Comparison of ENCODE assay signal across 12 cellular contexts in the genomic region with DNA sequence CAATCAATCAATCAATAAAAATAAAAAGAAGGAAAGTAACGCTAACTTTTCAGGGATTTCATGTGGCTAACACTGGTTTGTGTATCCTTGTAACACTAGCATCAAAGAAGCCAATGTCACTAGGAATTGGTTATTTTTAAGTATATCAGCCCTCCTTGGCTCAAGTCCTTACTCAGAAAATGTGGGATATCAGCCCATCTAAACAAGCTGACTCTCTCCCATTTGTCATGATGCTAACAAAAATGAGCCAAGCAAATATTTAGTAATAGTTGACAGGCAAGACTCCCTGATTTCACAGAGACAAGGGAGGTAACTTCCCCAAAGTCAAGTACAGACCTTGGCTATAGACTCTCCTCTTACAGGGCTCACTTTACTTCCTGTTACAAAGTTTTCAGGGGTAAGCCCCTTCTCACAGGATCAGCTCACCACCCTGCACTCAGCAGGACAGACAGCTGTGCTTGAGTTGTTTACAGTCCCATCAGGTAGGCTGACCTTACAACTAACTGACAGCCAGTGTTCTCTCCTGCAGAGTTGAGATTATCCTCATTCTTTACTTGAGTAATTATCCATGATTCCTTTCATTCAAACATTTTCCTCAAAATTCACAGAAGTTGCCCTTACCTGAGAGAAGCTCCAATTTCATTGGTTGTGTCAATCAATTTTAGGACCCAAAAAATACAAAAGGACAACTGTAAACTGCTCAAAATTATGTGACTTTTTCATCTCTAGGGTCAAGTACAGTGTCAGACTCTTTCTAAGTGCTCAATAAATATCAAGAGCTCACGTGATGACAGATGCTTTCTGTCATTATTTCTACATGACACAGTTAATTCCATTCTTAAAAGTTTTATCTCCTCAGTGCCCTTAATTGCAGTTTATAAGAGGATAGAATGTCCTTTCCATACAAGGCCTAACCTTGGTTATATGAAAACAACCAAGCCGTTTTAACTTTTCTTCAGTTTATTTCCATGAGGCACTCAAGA. TPM values are rescaled to one million over a fixed set of nuclear protein-coding genes. Genes with fewer than 3 reads are reported as not detected.
DNase-seq lines count a peak whose midpoint lies in the region; ATAC-seq and TF ChIP-seq lines count a peak whose summit lies in the region.
"Had no signal": no experiment of that assay in that cellular context is flagged by ENCODE, and none has a peak within 500 bp of the region (broad histone marks: within the 10 kb centered on the region; RNA-seq: fewer than 3 reads in every experiment).

No MANE protein-coding gene starts in this region.

- no peak overlapping the region for H3K4me2 ChIP-seq in mammary epithelial cell (ENCODE audit: insufficient read depth, low read depth, low read length)

- no peak overlapping the region for H3K4me3 ChIP-seq in heart right ventricle
- no peak overlapping the region for H3K4me3 ChIP-seq in mammary epithelial cell (replicated peaks in 1 of 3; ENCODE audit: insufficient read depth in 1 of 3, low read depth in 2 of 3, low read length in 3 of 3)
- H3K4me3 ChIP-seq in aorta (ENCODE audit: low read length in 2 of 2): no peak overlapping the region
- H3K4me3 ChIP-seq: SK-N-MC had no signal

- POLR2A ChIA-PET in activated CD4-positive, alpha-beta memory T cell treated with anti-CD3 and anti-CD28 coated beads, Interleukin-2, amount 10 ng/mL, durations not matched to agents 7 days and 5 days (lab: Charles Lee): no interaction called here

- intact Hi-C loops in heart right ventricle (cut with DNase I): no loop called here
- intact Hi-C loops in cardiac septum (cut with DNase I): no loop called here
- intact Hi-C loops in mammary epithelial cell (cut with micrococcal nuclease): no loop called here
- intact Hi-C loops in aorta (cut with DNase I): no loop called here

- BruUV-seq in mammary epithelial cell (replicated peaks; lab: Mats Ljungman, UMichigan): no TSS peak

- ATAC-seq in heart right ventricle: peak in 5 of 8 donors; percentile 17 to 47 (median 37)
- peak; percentile 22 for ATAC-seq in aorta (ENCODE audit: low FRiP score)
- ATAC-seq in GM21447 (IDR thresholded peaks at IDR 0.05; ENCODE audit: unreplicated experiment): no peak

- no peak for DNase-seq in heart right ventricle
- no peak for DNase-seq in cardiac septum (ENCODE audit: low spot score)
- peak; percentile 42 to 56 for DNase-seq in Kasumi-1 (lab: John Stamatoyannopoulos, UW)
- no peak for DNase-seq in mammary epithelial cell
- DNase-seq in aorta: no peak
- DNase-seq in activated naive CD4-positive, alpha-beta T cell treated with Interleukin-2 at 50 U/mL for 16 hours: no peak
- no peak for DNase-seq in activated CD4-positive, alpha-beta memory T cell treated with anti-CD3 and anti-CD28 coated beads, Interleukin-2, amount 10 ng/mL, durations not matched to agents 7 days and 5 days
- DNase-seq: effector CD4-positive, alpha-beta T cell; NCI-H345 had no signal

- H3K27me3 ChIP-seq in heart right ventricle (no peaks in the 10 kb centered on the region), mammary epithelial cell (ENCODE audit: insufficient read depth, low read length) (no peaks in the 10 kb centered on the region), aorta (ENCODE audit: control insufficient read depth in 1 of 2, insufficient read depth in 2 of 2, low read length in 1 of 2) (no peaks in the 10 kb centered on the region)

- H3K4me1 ChIP-seq in heart right ventricle (peaks cover 0 to 8% (median 0%) of the 10 kb centered on the region in 9 donors), mammary epithelial cell (ENCODE audit: insufficient read depth, low read length) (peaks cover 7% of the 10 kb centered on the region), aorta (ENCODE audit: control insufficient read depth in 1 of 2, insufficient read depth in 2 of 2, low read length in 2 of 2) (no peaks in the 10 kb centered on the region)

- no peaks in the 10 kb centered on the region for H3K36me3 Mint-ChIP-seq in activated CD4-positive, alpha-beta memory T cell treated with anti-CD3 and anti-CD28 coated beads, Interleukin-2, amount 10 ng/mL, durations not matched to agents 7 days and 5 days (ENCODE audit: low read depth)

- no peaks in the 10 kb centered on the region for H3K4me1 Mint-ChIP-seq in activated CD4-positive, alpha-beta memory T cell treated with anti-CD3 and anti-CD28 coated beads, Interleukin-2, amount 10 ng/mL, durations not matched to agents 7 days and 5 days

- H3K27ac ChIP-seq in heart right ventricle (peak overlapping the region in 1 of 10 donors; percentile 41), mammary epithelial cell (ENCODE audit: insufficient read depth, low read depth, low read length) (no peak overlapping the region), aorta (ENCODE audit: low read depth in 1 of 2, low read length in 2 of 2) (no peak overlapping the region)
- H3K27ac ChIP-seq: SK-N-MC had no signal

- peak overlapping the region; percentile 31 for H2AFZ ChIP-seq in mammary epithelial cell (ENCODE audit: low read depth, low read length)

- H3K27ac Mint-ChIP-seq in activated CD4-positive, alpha-beta memory T cell treated with anti-CD3 and anti-CD28 coated beads, Interleukin-2, amount 10 ng/mL, durations not matched to agents 7 days and 5 days: no peak overlapping the region

- no peak overlapping the region for H3K9ac ChIP-seq in mammary epithelial cell (ENCODE audit: insufficient read depth, low read length)

- in situ Hi-C loops in mammary epithelial cell (cut with MboI; ENCODE audit: low sequenced_read_pairs in 2 of 2): no loop called here

- no peaks in the 10 kb centered on the region for H3K79me2 ChIP-seq in mammary epithelial cell (ENCODE audit: insufficient read depth, low read length)

- WGBS in heart right ventricle, 2 donors: 39 to 44% methylated on average over 3 of the region's 3 CpGs
- WGBS in mammary epithelial cell (ENCODE audit: low coverage, missing lambda C conversion rate): 68% methylated on average over 3 of the region's 3 CpGs
- WGBS in aorta, 2 donors: 62 to 65% methylated on average over 3 of the region's 3 CpGs

- no peaks in the 10 kb centered on the region for H3K27me3 Mint-ChIP-seq in activated CD4-positive, alpha-beta memory T cell treated with anti-CD3 and anti-CD28 coated beads, Interleukin-2, amount 10 ng/mL, durations not matched to agents 7 days and 5 days

- H3K36me3 ChIP-seq in heart right ventricle (no peaks in the 10 kb centered on the region), mammary epithelial cell (ENCODE audit: insufficient read depth, low read length) (no peaks in the 10 kb centered on the region), aorta (ENCODE audit: control insufficient read depth in 1 of 2, insufficient read depth in 2 of 2, low read length in 1 of 2) (no peaks in the 10 kb centered on the region)

- dilution Hi-C loops in mammary epithelial cell (cut with HindIII; ENCODE audit: low sequenced_read_pairs): no loop called here

- no peak overlapping the region for H3K4me3 Mint-ChIP-seq in activated CD4-positive, alpha-beta memory T cell treated with anti-CD3 and anti-CD28 coated beads, Interleukin-2, amount 10 ng/mL, durations not matched to agents 7 days and 5 days

- peaks cover 2% of the 10 kb centered on the region for H3K9me3 Mint-ChIP-seq in activated CD4-positive, alpha-beta memory T cell treated with anti-CD3 and anti-CD28 coated beads, Interleukin-2, amount 10 ng/mL, durations not matched to agents 7 days and 5 days

- CTCF ChIA-PET in mammary epithelial cell (lab: Charles Lee; ENCODE audit: low non-redundant PET): no interaction called here
- CTCF ChIA-PET in activated CD4-positive, alpha-beta memory T cell treated with anti-CD3 and anti-CD28 coated beads, Interleukin-2, amount 10 ng/mL, durations not matched to agents 7 days and 5 days (lab: Charles Lee): no interaction called here

- H3K9me3 ChIP-seq in heart right ventricle: no peaks in the 10 kb centered on the region
- no peaks in the 10 kb centered on the region for H3K9me3 ChIP-seq in mammary epithelial cell (replicated peaks; ENCODE audit: insufficient read depth, low read length)
- no peaks in the 10 kb centered on the region for H3K9me3 ChIP-seq in aorta (ENCODE audit: control insufficient read depth, low read length)

- no peaks in the 10 kb centered on the region for H4K20me1 ChIP-seq in mammary epithelial cell (ENCODE audit: insufficient read depth, low read length)

- no peak for TF ChIP-seq CTCF in heart right ventricle (IDR thresholded peaks at IDR 0.05)
- no peak for TF ChIP-seq CTCF in mammary epithelial cell (conservative IDR thresholded peaks at IDR 0.05 in 1 of 2, IDR thresholded peaks at IDR 0.05 in 1 of 2; ENCODE audit: extremely low read depth in 1 of 2, insufficient read depth in 1 of 2, low read depth in 1 of 2, low read length in 2 of 2)

RNA-seq across cellular contexts. Expression of a gene that starts 38.1 kb away (rescaled TPM):
- total RNA-seq in heart right ventricle (1 to 10 TPM in 9 of 10 donors, under 1 TPM in 1; 0.60 to 3.8 (median 1.8) TPM), cardiac septum (1.4 TPM), mammary epithelial cell (not detected), aorta (1 to 10 TPM in 1 of 2 donors, under 1 TPM in 1; 0.45 to 1.5 TPM)
- polyA plus RNA-seq in heart right ventricle (1 to 10 TPM; 1.2 to 2.9 TPM), mammary epithelial cell (not detected), aorta (under 1 TPM in 1 of 2 donors, not detected in 1; 0.38 TPM)
- polyA minus RNA-seq in mammary epithelial cell: not detected
- not detected for total RNA-seq in activated CD4-positive, alpha-beta memory T cell treated with anti-CD3 and anti-CD28 coated beads, Interleukin-2, amount 10 ng/mL, durations not matched to agents 7 days and 5 days
- total RNA-seq: myocyte had no signal

Comparison
In these comparisons a context has a peak if more than half of its experiments do, and no peak if none do; other contexts are left out.
1. DNase-seq: peak in Kasumi-1 (2 of 2); none in heart right ventricle (0 of 2), cardiac septum (single experiment), mammary epithelial cell (single experiment), aorta (0 of 2), activated naive CD4-positive, alpha-beta T cell treated with Interleukin-2 at 50 U/mL for 16 hours (single experiment) and activated CD4-positive, alpha-beta memory T cell treated with anti-CD3 and anti-CD28 coated beads, Interleukin-2, amount 10 ng/mL, durations not matched to agents 7 days and 5 days (single experiment).